16 cellular contexts compared by ENCODE assay signal in genomic region chr5:107831612-107832395, GRCh38.
DNase-seq lines count a peak whose midpoint lies in the region; ATAC-seq and TF ChIP-seq lines count a peak whose summit lies in the region.
"Had no signal": no experiment of that assay in that cellular context is flagged by ENCODE, and none has a peak within 500 bp of the region (broad histone marks: within the 10 kb centered on the region; RNA-seq: fewer than 3 reads in every experiment).

No MANE protein-coding gene starts in this region.

- CTCF ChIA-PET in A673 (lab: Charles Lee): no interaction called here

- no peaks in the 10 kb centered on the region for H3K36me3 ChIP-seq in adipocyte (ENCODE audit: control insufficient read depth, insufficient read depth, low read length, severe bottlenecking)
- no peaks in the 10 kb centered on the region for H3K36me3 ChIP-seq in A673 (ENCODE audit: insufficient read depth, low read length, poor library complexity, severe bottlenecking)
- H3K36me3 ChIP-seq: heart left ventricle, SJCRH30 had no signal

- no peak for ATAC-seq in GM21786 (IDR thresholded peaks at IDR 0.05; ENCODE audit: unreplicated experiment)
- ATAC-seq in GM19463 (IDR thresholded peaks at IDR 0.05; ENCODE audit: unreplicated experiment): no peak
- ATAC-seq: heart left ventricle; stimulated activated naive CD8-positive, alpha-beta T cell treated with anti-CD3 and anti-CD28 coated beads, Interleukin-15, Interleukin-2, amounts not matched to agents 100 U/mL and 50 U/mL, for 24 hours had no signal

- no peak overlapping the region for H3K27ac ChIP-seq in A673 (ENCODE audit: low read depth, low read length, poor library complexity, severe bottlenecking)
- H3K27ac ChIP-seq: heart left ventricle, SJCRH30 had no signal

- intact Hi-C loops in A673 (cut with micrococcal nuclease; ENCODE audit: unreplicated experiment): no loop called here

- DNase-seq in AG10803 (ENCODE audit: low read depth) (peak; percentile 97), HCEC 1CT (peak; percentile 57), adipocyte (ENCODE audit: low read depth) (peak; percentile 63), left kidney (ENCODE audit: low read depth, low spot score) (peak; percentile 52), A673 (ENCODE audit: low spot score) (no peak), SKM-1 (lab: John Stamatoyannopoulos, UW; ENCODE audit: unreplicated experiment) (no peak)
- DNase-seq: activated CD4-positive, alpha-beta T cell treated with anti-CD3 and anti-CD28 coated beads, Interleukin-2, amount 50 U/mL, for 48 hours; activated T-cell treated with anti-CD3 and anti-CD28 coated beads, Interleukin-2, amount 50 U/mL, for 48 hours; CD4-positive, CD25-positive, alpha-beta regulatory T cell; GDM1; heart left ventricle; SJCRH30; stimulated activated naive CD8-positive, alpha-beta T cell treated with anti-CD3 and anti-CD28 coated beads, Interleukin-15, Interleukin-2, amounts not matched to agents 100 U/mL and 50 U/mL, for 24 hours; T1000 had no signal

- no peak overlapping the region for H3K9ac ChIP-seq in adipocyte (ENCODE audit: low read length)

- BruUV-seq in A673 (replicated peaks; lab: Mats Ljungman, UMichigan): no TSS peak

- H3K4me1 ChIP-seq in adipocyte (ENCODE audit: control insufficient read depth, insufficient read depth, low read length) (no peaks in the 10 kb centered on the region), A673 (ENCODE audit: insufficient read depth, low read length, poor library complexity, severe bottlenecking) (no peaks in the 10 kb centered on the region)
- H3K4me1 ChIP-seq: heart left ventricle, SJCRH30 had no signal

- TF ChIP-seq CTCF in AG10803 (conservative IDR thresholded peaks at IDR 0.05; ENCODE audit: low read length) (peak; percentile 30; the same call in 1 of the 2 replicates), A673 (conservative IDR thresholded peaks at IDR 0.05; ENCODE audit: low read depth, low read length) (no peak)

- no peaks in the 10 kb centered on the region for H3K27me3 ChIP-seq in adipocyte (replicated peaks; ENCODE audit: control insufficient read depth, insufficient read depth, low read length)
- peaks cover 74% of the 10 kb centered on the region for H3K27me3 ChIP-seq in A673 (replicated peaks; ENCODE audit: insufficient read depth, low read depth, low read length, poor library complexity)
- H3K27me3 ChIP-seq: heart left ventricle, SJCRH30 had no signal

- no peaks in the 10 kb centered on the region for H3K9me3 ChIP-seq in adipocyte (ENCODE audit: control insufficient read depth, low read length)
- H3K9me3 ChIP-seq in A673 (ENCODE audit: low read depth, low read length, poor library complexity, severe bottlenecking): no peaks in the 10 kb centered on the region
- H3K9me3 ChIP-seq: heart left ventricle had no signal

- POLR2A ChIA-PET in A673 (lab: Charles Lee; ENCODE audit: low non-redundant PET): no interaction called here

- H3K4me3 ChIP-seq in AG10803 (ENCODE audit: low read length) (no peak overlapping the region), adipocyte (ENCODE audit: low read length) (no peak overlapping the region), A673 (ENCODE audit: low read depth, low read length, poor library complexity, severe bottlenecking) (no peak overlapping the region)
- H3K4me3 ChIP-seq: heart left ventricle, SJCRH30 had no signal

Comparison
In these comparisons a context has a peak if more than half of its experiments do, and no peak if none do; other contexts are left out.
1. DNase-seq: peak in AG10803 (single experiment), HCEC 1CT (single experiment), adipocyte (single experiment) and left kidney (single experiment); none in A673 (single experiment) and SKM-1 (single experiment).